Comparison of ENCODE assay signal across 9 cellular contexts in the genomic region with DNA sequence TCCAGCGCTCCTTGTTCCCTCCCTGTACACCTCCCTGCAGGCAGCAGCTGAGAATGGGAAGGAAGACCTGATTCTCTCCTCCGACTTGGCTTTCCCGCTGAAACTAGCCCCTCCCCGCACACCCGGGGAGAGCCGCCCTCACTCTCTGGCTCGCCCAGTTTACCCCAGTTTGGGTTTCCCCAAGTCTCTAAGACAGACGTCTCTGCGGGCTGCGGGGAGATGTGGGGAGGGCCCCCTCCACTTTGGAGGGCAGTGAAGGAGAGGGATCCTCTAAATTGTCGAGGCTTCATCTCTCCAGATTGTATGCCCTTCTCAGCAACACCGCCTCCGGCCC. TPM values are rescaled to one million over a fixed set of nuclear protein-coding genes. Genes with fewer than 3 reads are reported as not detected.
A peak's percentile ranks its signal among the peaks of the same experiment; 100 is the strongest.
DNase-seq lines count a peak whose midpoint lies in the region; ATAC-seq and TF ChIP-seq lines count a peak whose summit lies in the region.
"Had no signal": no experiment of that assay in that cellular context is flagged by ENCODE, and none has a peak within 500 bp of the region (broad histone marks: within the 10 kb centered on the region; RNA-seq: fewer than 3 reads in every experiment).

No MANE protein-coding gene starts in this region.

- peaks cover 10% of the 10 kb centered on the region for H3K4me1 Mint-ChIP-seq in T-helper 2 cell treated with Interferon-gamma antibody and Interleukin-4, amounts not matched to agents 5 μg/mL and 100 μg/mL, for 36 hours (ENCODE audit: low read depth)
- peaks cover 27% of the 10 kb centered on the region for H3K4me1 Mint-ChIP-seq in chondrocyte (ENCODE audit: low read depth)
- peaks cover 39% of the 10 kb centered on the region for H3K4me1 Mint-ChIP-seq in mesothelial cell of epicardium

- H3K36me3 Mint-ChIP-seq in T-helper 2 cell treated with Interferon-gamma antibody and Interleukin-4, amounts not matched to agents 5 μg/mL and 100 μg/mL, for 36 hours (ENCODE audit: low read depth) = no peaks in the 10 kb centered on the region
- H3K36me3 Mint-ChIP-seq in chondrocyte (ENCODE audit: low read depth) (no peaks in the 10 kb centered on the region), mesothelial cell of epicardium (peaks cover 4% of the 10 kb centered on the region)

- ATAC-seq in upper lobe of right lung (peak; percentile 32), GM18502 (IDR thresholded peaks at IDR 0.05; ENCODE audit: poor library complexity, unreplicated experiment) (no peak), HG03378 (IDR thresholded peaks at IDR 0.05; ENCODE audit: unreplicated experiment) (no peak)

- peaks cover 11% of the 10 kb centered on the region for H3K36me3 ChIP-seq in HUES6 (ENCODE audit: control insufficient read depth, insufficient read depth, low read length)
- H3K36me3 ChIP-seq in upper lobe of right lung = peaks cover 4% of the 10 kb centered on the region

- H3K27ac Mint-ChIP-seq in T-helper 2 cell treated with Interferon-gamma antibody and Interleukin-4, amounts not matched to agents 5 μg/mL and 100 μg/mL, for 36 hours = peak overlapping the region; percentile 52
- H3K27ac Mint-ChIP-seq in chondrocyte (ENCODE audit: unreplicated experiment) (no peak overlapping the region), mesothelial cell of epicardium (peak overlapping the region; percentile 95)

- peaks cover 12% of the 10 kb centered on the region; the same call in 1 of the 2 replicates for H3K27me3 ChIP-seq in HUES6 (ENCODE audit: control insufficient read depth, insufficient read depth, low read length)
- H3K27me3 ChIP-seq in upper lobe of right lung = peaks cover 32% of the 10 kb centered on the region

- TF ChIP-seq CTCF in chondrocyte (IDR thresholded peaks at IDR 0.05) (no peak), mesothelial cell of epicardium (IDR thresholded peaks at IDR 0.05; ENCODE audit: unreplicated experiment) (no peak), upper lobe of right lung (IDR thresholded peaks at IDR 0.05) (no peak)

- peaks cover 25% of the 10 kb centered on the region for H3K27me3 Mint-ChIP-seq in T-helper 2 cell treated with Interferon-gamma antibody and Interleukin-4, amounts not matched to agents 5 μg/mL and 100 μg/mL, for 36 hours (ENCODE audit: low read depth)
- H3K27me3 Mint-ChIP-seq in chondrocyte (ENCODE audit: low read depth) (peaks cover 17% of the 10 kb centered on the region), mesothelial cell of epicardium (ENCODE audit: low read depth) (peaks cover 29% of the 10 kb centered on the region)

- intact Hi-C loops in upper lobe of right lung (cut with DNase I) = no loop called here

- H3K9me3 ChIP-seq in HUES6 (ENCODE audit: control insufficient read depth, insufficient read depth, low read depth, low read length) (no peaks in the 10 kb centered on the region), upper lobe of right lung (no peaks in the 10 kb centered on the region)

- peaks cover 33% of the 10 kb centered on the region for H3K4me1 ChIP-seq in HUES6 (ENCODE audit: control insufficient read depth, insufficient read depth, low read length)
- H3K4me1 ChIP-seq in upper lobe of right lung = peaks cover 14% of the 10 kb centered on the region

- H3K4me3 Mint-ChIP-seq in T-helper 2 cell treated with Interferon-gamma antibody and Interleukin-4, amounts not matched to agents 5 μg/mL and 100 μg/mL, for 36 hours = peak overlapping the region; percentile 72
- H3K4me3 Mint-ChIP-seq in chondrocyte (ENCODE audit: unreplicated experiment) = peak overlapping the region; percentile 49
- peak overlapping the region; percentile 89 for H3K4me3 Mint-ChIP-seq in mesothelial cell of epicardium

- DNase-seq in T-helper 2 cell treated with Interferon-gamma antibody and Interleukin-4, amounts not matched to agents 5 μg/mL and 100 μg/mL, for 36 hours (ENCODE audit: low spot score) = peak; percentile 55
- DNase-seq in chondrocyte (ENCODE audit: low spot score) (no peak), mesothelial cell of epicardium (ENCODE audit: low spot score in 2 of 2, unreplicated experiment in 2 of 2) (peak in 1 of 2 experiments; percentile 60), upper lobe of right lung (no peak), H4 (ENCODE audit: low spot score) (no peak)

- peak overlapping the region; percentile 78 for H3K9ac ChIP-seq in HUES6 (ENCODE audit: low read length)

- H3K4me3 ChIP-seq in HUES6 (ENCODE audit: low read depth, low read length) (peak overlapping the region; percentile 89), upper lobe of right lung (peak overlapping the region; percentile 53)

- H3K27ac ChIP-seq in HUES6 (ENCODE audit: low read depth, low read length) (peak overlapping the region; percentile 56; the same call in 1 of the 2 replicates), upper lobe of right lung (peak overlapping the region; percentile 74)

- no peaks in the 10 kb centered on the region for H3K9me3 Mint-ChIP-seq in T-helper 2 cell treated with Interferon-gamma antibody and Interleukin-4, amounts not matched to agents 5 μg/mL and 100 μg/mL, for 36 hours
- no peaks in the 10 kb centered on the region for H3K9me3 Mint-ChIP-seq in chondrocyte (ENCODE audit: low read depth)
- no peaks in the 10 kb centered on the region for H3K9me3 Mint-ChIP-seq in mesothelial cell of epicardium

RNA-seq across cellular contexts. Expression of gene GRB7, which starts 0.8 kb away (rescaled TPM):
- total RNA-seq in chondrocyte (0.46 to 0.68 TPM in 2 of 3 replicates, not detected in the other), mesothelial cell of epicardium (44.6 to 53.3 TPM (median 46.4 TPM) in 3 replicates), upper lobe of right lung (25.0 TPM)
- 0.41 TPM in 1 of 2 replicates, not detected in the other for total RNA-seq in H4 (2014; rRNA removed; shearing (Covaris generic))
- total RNA-seq: M059J had no signal

RNA-seq across cellular contexts. Expression of gene MIEN1, which starts 8.2 kb away (rescaled TPM):
- total RNA-seq in chondrocyte (45.3 to 48.5 TPM (median 46.5 TPM) in 3 replicates), mesothelial cell of epicardium (35.3 to 35.9 TPM (median 35.3 TPM) in 3 replicates), upper lobe of right lung (48.5 TPM)
- 91.9 and 99.5 TPM in 2 replicates for total RNA-seq in H4 (2014; rRNA removed; shearing (Covaris generic))

RNA-seq across cellular contexts. Expression of gene ERBB2, which starts 38.7 kb away (rescaled TPM):
- total RNA-seq in chondrocyte (86.0 to 94.3 TPM (median 90.5 TPM) in 3 replicates), mesothelial cell of epicardium (141 to 146 TPM (median 142 TPM) in 3 replicates), upper lobe of right lung (97.5 TPM)
- total RNA-seq in H4 (2014; rRNA removed; shearing (Covaris generic)) = 10.1 and 18.5 TPM in 2 replicates

RNA-seq across cellular contexts. Expression of gene PGAP3, which starts 50.7 kb away (rescaled TPM):
- total RNA-seq in chondrocyte (20.2 to 38.1 TPM (median 24.9 TPM) in 3 replicates), mesothelial cell of epicardium (36.8 to 39.1 TPM (median 37.1 TPM) in 3 replicates), upper lobe of right lung (24.5 TPM)
- total RNA-seq in H4 (2014; rRNA removed; shearing (Covaris generic)) = 10.9 and 11.4 TPM in 2 replicates

Comparison
In these comparisons a context has a peak if more than half of its experiments do, and no peak if none do; other contexts are left out.
1. RNA of gene GRB7, which starts 0.8 kb away (total RNA-seq): 44.6 to 53.3 TPM in mesothelial cell of epicardium and 25.0 TPM in upper lobe of right lung (single experiment); 0.46 to 0.68 TPM in chondrocyte and 0.41 TPM in H4; every median in the first group is over 10 times any median in the second.
2. Peak in every context shown above with its lines, with median percentiles within 50 percentile points of each other: H3K4me3 Mint-ChIP-seq.